1 cellular context compared by ENCODE assay signal in genomic region chr19:11089254-11090013, GRCh38.
TF ChIP-seq lines count a peak whose summit lies in the region.

Gene LDLR, plus strand, starts transcription at chr19:11089463. Its CDS starts 86 bp downstream, at chr19:11089549.

TF ChIP-seq in HepG2, 621 proteins besides CTCF, POLR2A, EP300 and RAD21 (continued from another document and continues in another):
- TF ChIP-seq PATZ1 (CRISPR knock-in tag; IDR thresholded peaks at IDR 0.05) (no peak), CHD2 (IDR thresholded peaks at IDR 0.05; ENCODE audit: low read depth, low read length) (peak; percentile 70), ZNF609 (CRISPR knock-in tag; IDR thresholded peaks at IDR 0.05; ENCODE audit: borderline replicate concordance) (no peak), ZNF773 (CRISPR knock-in tag; IDR thresholded peaks at IDR 0.05; ENCODE audit: borderline replicate concordance) (no peak), ZBTB20 (CRISPR knock-in tag; IDR thresholded peaks at IDR 0.05; ENCODE audit: borderline replicate concordance, low read depth) (no peak; the same call in 1 of the 2 replicates), ZNF616 (CRISPR knock-in tag; IDR thresholded peaks at IDR 0.05; ENCODE audit: low read depth) (no peak), RFXANK (CRISPR knock-in tag; IDR thresholded peaks at IDR 0.05) (no peak), ZKSCAN5 (CRISPR knock-in tag; IDR thresholded peaks at IDR 0.05) (no peak), YY1 (IDR thresholded peaks at IDR 0.05; ENCODE audit: insufficient read depth, insufficient replicate concordance, low read depth, low read length) (peak; percentile 25), JARID2 (CRISPR knock-in tag; IDR thresholded peaks at IDR 0.05; ENCODE audit: insufficient replicate concordance) (no peak), MBD4 (IDR thresholded peaks at IDR 0.05; ENCODE audit: borderline replicate concordance, low read length) (no peak), ATF1 (CRISPR knock-in tag; IDR thresholded peaks at IDR 0.05) (peak; percentile 78), ZNF766 (CRISPR knock-in tag; IDR thresholded peaks at IDR 0.05; ENCODE audit: borderline replicate concordance) (no peak), HOXA9 (CRISPR knock-in tag; IDR thresholded peaks at IDR 0.05; ENCODE audit: borderline replicate concordance) (no peak), HOXA7 (CRISPR knock-in tag; IDR thresholded peaks at IDR 0.05) (no peak), HCFC1 (IDR thresholded peaks at IDR 0.05; ENCODE audit: low read depth, low read length) (no peak; the same call in 1 of the 2 replicates), SRF (IDR thresholded peaks at IDR 0.05; ENCODE audit: low read depth, low read length) (no peak), ZNF639 (CRISPR knock-in tag; conservative IDR thresholded peaks at IDR 0.05) (0 out of 2 replicates have a peak, but pooled peaks have one; percentile 27), ZNF275 (CRISPR knock-in tag; IDR thresholded peaks at IDR 0.05; ENCODE audit: borderline replicate concordance) (no peak), SALL1 (CRISPR knock-in tag; IDR thresholded peaks at IDR 0.05) (peak; percentile 68), MAZ (IDR thresholded peaks at IDR 0.05; ENCODE audit: borderline replicate concordance, low read depth, low read length) (no peak), MAZ (CRISPR knock-in tag; IDR thresholded peaks at IDR 0.05; ENCODE audit: low read depth) (no peak), ZBTB38 (CRISPR knock-in tag; IDR thresholded peaks at IDR 0.05) (0 out of 2 replicates have a peak, but pooled peaks have one; percentile 39), ZBTB7B (CRISPR knock-in tag; IDR thresholded peaks at IDR 0.05) (no peak), GTF2F1 (IDR thresholded peaks at IDR 0.05; ENCODE audit: low read length) (no peak), ZSCAN25 (CRISPR knock-in tag; IDR thresholded peaks at IDR 0.05) (no peak), ZNF580 (CRISPR knock-in tag; IDR thresholded peaks at IDR 0.05; ENCODE audit: borderline replicate concordance, low read depth) (no peak), PLRG1 (conservative IDR thresholded peaks at IDR 0.05) (no peak), ZNF18 (CRISPR knock-in tag; IDR thresholded peaks at IDR 0.05; ENCODE audit: insufficient replicate concordance) (no peak), TEF (CRISPR knock-in tag; IDR thresholded peaks at IDR 0.05) (peak; percentile 47; the same call in 1 of the 2 replicates), PRMT3 (CRISPR knock-in tag; IDR thresholded peaks at IDR 0.05; ENCODE audit: borderline replicate concordance, low read depth) (no peak), PRDM4 (CRISPR knock-in tag; IDR thresholded peaks at IDR 0.05; ENCODE audit: borderline replicate concordance) (no peak), NR0B2 (CRISPR knock-in tag; IDR thresholded peaks at IDR 0.05) (no peak), ATF7 (IDR thresholded peaks at IDR 0.05) (no peak), ATF7 (CRISPR knock-in tag; IDR thresholded peaks at IDR 0.05) (no peak), ZFP36L2 (CRISPR knock-in tag; IDR thresholded peaks at IDR 0.05) (no peak), ZSCAN9 (CRISPR knock-in tag; IDR thresholded peaks at IDR 0.05; ENCODE audit: borderline replicate concordance) (no peak), PBX3 (CRISPR knock-in tag; IDR thresholded peaks at IDR 0.05; ENCODE audit: borderline replicate concordance) (no peak), ZNF446 (CRISPR knock-in tag; IDR thresholded peaks at IDR 0.05) (no peak), ZNF124 (CRISPR knock-in tag; IDR thresholded peaks at IDR 0.05) (0 out of 2 replicates have a peak, but pooled peaks have one; percentile 25), U2AF1 (optimal IDR thresholded peaks at IDR 0.05; ENCODE audit: low read depth, low read length) (no peak), HNRNPUL1 (IDR thresholded peaks at IDR 0.05; ENCODE audit: low read depth, low read length) (no peak), ZNF761 (CRISPR knock-in tag; conservative IDR thresholded peaks at IDR 0.05) (no peak), CREB3 (CRISPR knock-in tag; IDR thresholded peaks at IDR 0.05) (no peak), KAT8 (CRISPR knock-in tag; IDR thresholded peaks at IDR 0.05) (no peak), ZNF3 (CRISPR knock-in tag; IDR thresholded peaks at IDR 0.05) (no peak), HNF4A (CRISPR knock-in tag; IDR thresholded peaks at IDR 0.05) (no peak)
